8 cellular contexts compared by ENCODE assay signal in genomic region chr13:37869756-37870488, GRCh38. TPM values are rescaled to one million over a fixed set of nuclear protein-coding genes. Genes with fewer than 3 reads are reported as not detected.
A peak's percentile ranks its signal among the peaks of the same experiment; 100 is the strongest.
DNase-seq lines count a peak whose midpoint lies in the region; ATAC-seq and TF ChIP-seq lines count a peak whose summit lies in the region.

TSS of gene TRPC4 (minus strand) at chr13:37869772. CDS start at chr13:37783333, 86,439 bp downstream.

- H3K4me1 ChIP-seq in right cardiac atrium (ENCODE audit: control insufficient read depth, insufficient read depth, low read length) (no peaks in the 10 kb centered on the region), rectal smooth muscle tissue (ENCODE audit: control insufficient read depth, insufficient read depth, low read length) (no peaks in the 10 kb centered on the region)

- H3K4me3 ChIP-seq in NB4 (ENCODE audit: low read depth, low read length) (no peak within 1 kb of the TSS), right cardiac atrium (ENCODE audit: low read length) (peak within 1 kb of the TSS; percentile 42), rectal smooth muscle tissue (ENCODE audit: low read length) (peak within 1 kb of the TSS; percentile 82)

- no peak within 1 kb of the TSS for H3K9ac ChIP-seq in rectal smooth muscle tissue (ENCODE audit: low read length)

- no peak within 1 kb of the TSS for H3K27ac ChIP-seq in right cardiac atrium (ENCODE audit: low read length)
- peak within 1 kb of the TSS; percentile 43 for H3K27ac ChIP-seq in rectal smooth muscle tissue (ENCODE audit: low read depth, low read length)

- DNase-seq in DMS53 treated with DMSO at 0.1 percent for 48 hours (lab: John Stamatoyannopoulos, UW; ENCODE audit: unreplicated experiment) (peak; percentile 50), NB4 (ENCODE audit: low read depth) (peak; percentile 5), amniotic stem cell (lab: John Stamatoyannopoulos, UW) (peak; percentile 56), right cardiac atrium (peak; percentile 41 to 68 (median 64)), kidney glomerular epithelial cell (lab: John Stamatoyannopoulos, UW) (no peak), superior temporal gyrus (ENCODE audit: extremely low spot score) (no peak)

- no peak for TF ChIP-seq CTCF in NB4 (IDR thresholded peaks at IDR 0.05; ENCODE audit: low read depth, low read length)

- no peaks in the 10 kb centered on the region for H3K9me3 ChIP-seq in right cardiac atrium (ENCODE audit: control insufficient read depth, low read length)

- ATAC-seq in right cardiac atrium (peak; percentile 82 to 84), HG02798 (IDR thresholded peaks at IDR 0.05; ENCODE audit: poor library complexity, unreplicated experiment) (no peak)

- intact Hi-C loops in right cardiac atrium (cut with DNase I) = no loop called here

- TF ChIP-seq POLR2A in NB4 (IDR thresholded peaks at IDR 0.05; ENCODE audit: extremely low read depth, insufficient read length) = no peak

- 1% methylated on average over 43 of the region's 43 CpGs for WGBS in right cardiac atrium

- no peaks in the 10 kb centered on the region for H3K36me3 ChIP-seq in rectal smooth muscle tissue (ENCODE audit: control insufficient read depth, insufficient read depth, low read length)

- H3K27me3 ChIP-seq in right cardiac atrium (ENCODE audit: control insufficient read depth, insufficient read depth) (no peaks in the 10 kb centered on the region), rectal smooth muscle tissue (ENCODE audit: control insufficient read depth, insufficient read depth, low read length) (no peaks in the 10 kb centered on the region)

RNA-seq across cellular contexts. Expression of gene TRPC4, which starts in this region (rescaled TPM):
- total RNA-seq in right cardiac atrium = 1 to 10 TPM; 3.2 to 4.6 (median 4.3) TPM
- 1.4 TPM for polyA plus RNA-seq in right cardiac atrium

Comparison
In these comparisons a context has a peak if more than half of its experiments do, and no peak if none do; other contexts are left out.
1. DNase-seq: peak in DMS53 treated with DMSO at 0.1 percent for 48 hours (single experiment), NB4 (single experiment), amniotic stem cell (single experiment) and right cardiac atrium (3 of 3); none in kidney glomerular epithelial cell (single experiment) and superior temporal gyrus (single experiment).